8 cellular contexts compared by ENCODE assay signal in the genomic region with DNA sequence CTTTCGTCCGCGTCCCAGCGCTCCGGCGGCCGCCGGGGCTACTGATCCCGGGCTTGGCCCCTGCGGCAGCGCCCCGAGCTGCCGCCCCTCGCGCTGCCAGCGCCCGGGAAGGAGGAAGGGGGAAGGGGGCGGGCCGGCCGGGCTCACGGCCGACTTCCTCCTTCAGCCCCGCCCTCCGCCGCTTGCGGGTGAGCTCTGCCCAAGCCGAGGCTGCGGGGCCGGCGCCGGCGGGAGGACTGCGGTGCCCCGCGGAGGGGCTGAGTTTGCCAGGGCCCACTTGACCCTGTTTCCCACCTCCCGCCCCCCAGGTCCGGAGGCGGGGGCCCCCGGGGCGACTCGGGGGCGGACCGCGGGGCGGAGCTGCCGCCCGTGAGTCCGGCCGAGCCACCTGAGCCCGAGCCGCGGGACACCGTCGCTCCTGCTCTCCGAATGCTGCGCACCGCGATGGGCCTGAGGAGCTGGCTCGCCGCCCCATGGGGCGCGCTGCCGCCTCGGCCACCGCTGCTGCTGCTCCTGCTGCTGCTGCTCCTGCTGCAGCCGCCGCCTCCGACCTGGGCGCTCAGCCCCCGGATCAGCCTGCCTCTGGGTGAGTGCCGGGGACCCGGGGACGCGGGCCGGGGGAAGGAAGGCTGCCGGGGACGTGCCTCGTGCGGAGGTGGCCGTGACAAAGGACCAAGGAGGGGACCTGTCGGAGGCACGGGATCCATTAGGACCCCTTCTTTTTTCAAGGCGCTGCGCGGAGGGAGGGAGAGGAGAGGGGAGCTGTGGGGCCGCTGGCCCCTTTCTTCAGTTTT. TPM values are rescaled to one million over a fixed set of nuclear protein-coding genes. Genes with fewer than 3 reads are reported as not detected.
DNase-seq lines count a peak whose midpoint lies in the region; FAIRE-seq and TF ChIP-seq lines count a peak whose summit lies in the region.

A gene with protein sequence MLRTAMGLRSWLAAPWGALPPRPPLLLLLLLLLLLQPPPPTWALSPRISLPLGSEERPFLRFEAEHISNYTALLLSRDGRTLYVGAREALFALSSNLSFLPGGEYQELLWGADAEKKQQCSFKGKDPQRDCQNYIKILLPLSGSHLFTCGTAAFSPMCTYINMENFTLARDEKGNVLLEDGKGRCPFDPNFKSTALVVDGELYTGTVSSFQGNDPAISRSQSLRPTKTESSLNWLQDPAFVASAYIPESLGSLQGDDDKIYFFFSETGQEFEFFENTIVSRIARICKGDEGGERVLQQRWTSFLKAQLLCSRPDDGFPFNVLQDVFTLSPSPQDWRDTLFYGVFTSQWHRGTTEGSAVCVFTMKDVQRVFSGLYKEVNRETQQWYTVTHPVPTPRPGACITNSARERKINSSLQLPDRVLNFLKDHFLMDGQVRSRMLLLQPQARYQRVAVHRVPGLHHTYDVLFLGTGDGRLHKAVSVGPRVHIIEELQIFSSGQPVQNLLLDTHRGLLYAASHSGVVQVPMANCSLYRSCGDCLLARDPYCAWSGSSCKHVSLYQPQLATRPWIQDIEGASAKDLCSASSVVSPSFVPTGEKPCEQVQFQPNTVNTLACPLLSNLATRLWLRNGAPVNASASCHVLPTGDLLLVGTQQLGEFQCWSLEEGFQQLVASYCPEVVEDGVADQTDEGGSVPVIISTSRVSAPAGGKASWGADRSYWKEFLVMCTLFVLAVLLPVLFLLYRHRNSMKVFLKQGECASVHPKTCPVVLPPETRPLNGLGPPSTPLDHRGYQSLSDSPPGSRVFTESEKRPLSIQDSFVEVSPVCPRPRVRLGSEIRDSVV (plus strand): TSS at position 181 of the 794 bp plus-strand sequence. CDS start 249 bp downstream, at position 430.

- H2AFZ ChIP-seq in Loucy (ENCODE audit: low read length) = peak within 1 kb of the TSS; percentile 91
- H2AFZ ChIP-seq in astrocyte (ENCODE audit: low read depth, low read length) = peak within 1 kb of the TSS; percentile 97

- H3F3A ChIP-seq in Loucy (ENCODE audit: low read depth) = no peaks in the 10 kb centered on the region

- H3K4me2 ChIP-seq in Loucy (ENCODE audit: low read depth, low read length, poor library complexity, severe bottlenecking) (peak within 1 kb of the TSS; percentile 91), astrocyte (ENCODE audit: low read length) (peak within 1 kb of the TSS; percentile 98)

- H4K20me1 ChIP-seq in Loucy (ENCODE audit: insufficient read depth, low read length, poor library complexity, severe bottlenecking) (peaks cover 10% of the 10 kb centered on the region), astrocyte (ENCODE audit: insufficient read depth, low read length) (peaks cover 30% of the 10 kb centered on the region)

- POLR2A ChIA-PET in GM10248 (lab: Yijun Ruan, JAX) = interaction anchor here (0.6 to 1.7 kb wide), 4 partner anchors 9 to 32 kb away, joined by 3 to 7 read pairs (median 3); a partner anchor contains a TSS

- peak within 1 kb of the TSS; percentile 86 for H3K9ac ChIP-seq in Loucy (ENCODE audit: low read depth, low read length, poor library complexity, severe bottlenecking)
- peak within 1 kb of the TSS; percentile 81 for H3K9ac ChIP-seq in astrocyte (ENCODE audit: low read length)

- CTCF ChIA-PET in GM10248 (lab: Yijun Ruan, JAX) = interaction anchor here (0.9 to 4.6 kb wide), 11 partner anchors 11 to 119 kb away, joined by 3 to 25 read pairs (median 5); a partner anchor contains a TSS

- H3K27ac Mint-ChIP-seq in T-helper 2 cell treated with Interferon-gamma antibody and Interleukin-4, amounts not matched to agents 5 μg/mL and 100 μg/mL, for 36 hours = peak within 1 kb of the TSS; percentile 70
- peak within 1 kb of the TSS; percentile 47 for H3K27ac Mint-ChIP-seq in astrocyte (ENCODE audit: unreplicated experiment)

- no peaks in the 10 kb centered on the region for H3K9me3 Mint-ChIP-seq in T-helper 2 cell treated with Interferon-gamma antibody and Interleukin-4, amounts not matched to agents 5 μg/mL and 100 μg/mL, for 36 hours
- no peaks in the 10 kb centered on the region for H3K9me3 Mint-ChIP-seq in astrocyte (ENCODE audit: unreplicated experiment)

- peak within 1 kb of the TSS; percentile 95 for H3K4me3 ChIP-seq in Loucy (ENCODE audit: low read length, poor library complexity, severe bottlenecking)
- H3K4me3 ChIP-seq in astrocyte (ENCODE audit: insufficient read depth, low read depth, low read length) = peak within 1 kb of the TSS; percentile 85
- peak within 1 kb of the TSS; percentile 79 for H3K4me3 ChIP-seq in retinal pigment epithelial cell (ENCODE audit: low read length)

- TF ChIP-seq CTCF in GM10248 (IDR thresholded peaks at IDR 0.05; ENCODE audit: control extremely low read depth, extremely low read depth, low read depth, missing control alignments) = no peak
- TF ChIP-seq CTCF in Loucy (conservative IDR thresholded peaks at IDR 0.05; ENCODE audit: low read length) = no peak
- no peak for TF ChIP-seq CTCF in astrocyte (IDR thresholded peaks at IDR 0.05; ENCODE audit: insufficient read depth, low read depth, low read length)
- TF ChIP-seq CTCF in retinal pigment epithelial cell (conservative IDR thresholded peaks at IDR 0.05; ENCODE audit: low read depth, low read length) = no peak

- no peaks in the 10 kb centered on the region for H3K9me2 ChIP-seq in Loucy (replicated peaks; ENCODE audit: low read depth, low read length)

- peak within 1 kb of the TSS; percentile 86 for H3K4me3 Mint-ChIP-seq in T-helper 2 cell treated with Interferon-gamma antibody and Interleukin-4, amounts not matched to agents 5 μg/mL and 100 μg/mL, for 36 hours
- peak within 1 kb of the TSS; percentile 86 for H3K4me3 Mint-ChIP-seq in astrocyte (ENCODE audit: unreplicated experiment)

- H3K9me3 ChIP-seq in Loucy (ENCODE audit: insufficient read depth, low read depth, low read length) (no peaks in the 10 kb centered on the region), astrocyte (ENCODE audit: insufficient read depth, low read depth, low read length) (no peaks in the 10 kb centered on the region)

- peaks cover 51% of the 10 kb centered on the region for H3K79me2 ChIP-seq in Loucy (ENCODE audit: insufficient read depth, low read length)
- peaks cover 21% of the 10 kb centered on the region for H3K79me2 ChIP-seq in astrocyte (ENCODE audit: insufficient read depth, low read length)

- H3K27me3 ChIP-seq in Loucy (ENCODE audit: insufficient read depth, low read length, poor library complexity, severe bottlenecking) (no peaks in the 10 kb centered on the region), astrocyte (ENCODE audit: insufficient read depth, low read length) (no peaks in the 10 kb centered on the region)

- FAIRE-seq in astrocyte (lab: Jason Lieb, UNC) = no peak

- peaks cover 6% of the 10 kb centered on the region for H3K27me3 Mint-ChIP-seq in T-helper 2 cell treated with Interferon-gamma antibody and Interleukin-4, amounts not matched to agents 5 μg/mL and 100 μg/mL, for 36 hours (ENCODE audit: low read depth)
- peaks cover 11% of the 10 kb centered on the region for H3K27me3 Mint-ChIP-seq in astrocyte (ENCODE audit: low read depth, unreplicated experiment)

- H3K36me3 Mint-ChIP-seq in T-helper 2 cell treated with Interferon-gamma antibody and Interleukin-4, amounts not matched to agents 5 μg/mL and 100 μg/mL, for 36 hours (ENCODE audit: low read depth) = peaks cover 2% of the 10 kb centered on the region
- no peaks in the 10 kb centered on the region for H3K36me3 Mint-ChIP-seq in astrocyte (ENCODE audit: low read depth, unreplicated experiment)

- DNase-seq in GM10248 (ENCODE audit: extremely low spot score) (peak; percentile 92), H4 (ENCODE audit: low spot score) (no peak), astrocyte (ENCODE audit: low read depth) (peak; percentile 22), hippocampal formation (lab: John Stamatoyannopoulos, UW) (peak; percentile 53 to 60), retinal pigment epithelial cell (ENCODE audit: low read depth) (no peak), NCI-H1048 (lab: John Stamatoyannopoulos, UW) (no peak)
- DNase-seq in T-helper 2 cell treated with Interferon-gamma antibody and Interleukin-4, amounts not matched to agents 5 μg/mL and 100 μg/mL, for 36 hours (ENCODE audit: low spot score) = peak; percentile 73

- H3K36me3 ChIP-seq in Loucy (ENCODE audit: insufficient read depth, low read length) (no peaks in the 10 kb centered on the region), astrocyte (ENCODE audit: insufficient read depth, low read length) (no peaks in the 10 kb centered on the region)

- H3K27ac ChIP-seq in astrocyte (ENCODE audit: low read depth, low read length) = no peak within 1 kb of the TSS

- peaks cover 19% of the 10 kb centered on the region for H3K4me1 Mint-ChIP-seq in T-helper 2 cell treated with Interferon-gamma antibody and Interleukin-4, amounts not matched to agents 5 μg/mL and 100 μg/mL, for 36 hours (ENCODE audit: low read depth)
- H3K4me1 Mint-ChIP-seq in astrocyte (ENCODE audit: low read depth, unreplicated experiment) = no peaks in the 10 kb centered on the region

- H3K4me1 ChIP-seq in Loucy (ENCODE audit: insufficient read depth, low read length, poor library complexity, severe bottlenecking) (peaks cover 57% of the 10 kb centered on the region), astrocyte (ENCODE audit: insufficient read depth, low read length) (peaks cover 16% of the 10 kb centered on the region)

RNA-seq across cellular contexts. Expression of the gene that starts here (rescaled TPM):
- 13.5 and 18.9 TPM in 2 replicates for total RNA-seq in H4 (2014; rRNA removed; shearing (Covaris generic))
- 7.0 and 9.9 TPM in 2 replicates for total RNA-seq in astrocyte

Comparison
In these comparisons a context has a peak if more than half of its experiments do, and no peak if none do; other contexts are left out.
1. DNase-seq: peak in GM10248 (single experiment), T-helper 2 cell treated with Interferon-gamma antibody and Interleukin-4, amounts not matched to agents 5 μg/mL and 100 μg/mL, for 36 hours (single experiment), astrocyte (single experiment) and hippocampal formation (2 of 2); none in H4 (single experiment), retinal pigment epithelial cell (single experiment) and NCI-H1048 (single experiment).
2. Peak in every context shown above with its lines, with median percentiles within 50 percentile points of each other: H3K4me3 ChIP-seq.